ENCODE assay signal across 9 cellular contexts in genomic region chr13:113151745-113152707, GRCh38. TPM values are rescaled to one million over a fixed set of nuclear protein-coding genes. Genes with fewer than 3 reads are reported as not detected.
A peak's percentile ranks its signal among the peaks of the same experiment; 100 is the strongest.
DNase-seq lines count a peak whose midpoint lies in the region; ATAC-seq, FAIRE-seq and TF ChIP-seq lines count a peak whose summit lies in the region.
"Had no signal": no experiment of that assay in that cellular context is flagged by ENCODE, and none has a peak within 500 bp of the region (broad histone marks: within the 10 kb centered on the region; RNA-seq: fewer than 3 reads in every experiment).

No MANE protein-coding gene starts in this region.

- TF ChIP-seq CTCF in kidney (IDR thresholded peaks at IDR 0.05; ENCODE audit: borderline replicate concordance, extremely low read depth, insufficient read depth) (no peak), upper lobe of right lung (IDR thresholded peaks at IDR 0.05) (no peak)

- no peak overlapping the region for H3K27ac Mint-ChIP-seq in activated naive CD4-positive, alpha-beta T cell treated with anti-CD3 and anti-CD28 coated beads for 36 hours

- H3K9ac ChIP-seq in kidney (ENCODE audit: low read length in 2 of 2) = peak overlapping the region; percentile 72 to 87

- peak overlapping the region in 1 of 2 donors; percentile 74 for H3K27ac ChIP-seq in kidney (ENCODE audit: low read depth in 2 of 2, low read length in 2 of 2)
- H3K27ac ChIP-seq in upper lobe of right lung = no peak overlapping the region

- intact Hi-C loops in activated naive CD4-positive, alpha-beta T cell treated with anti-CD3 and anti-CD28 coated beads for 36 hours (cut with micrococcal nuclease) = loop anchor here (1.0 to 5.0 kb wide), 4 partner anchors 40 to 339 kb away; partner anchors contain the start of genes DCUN1D2, LAMP1 and PCID2
- intact Hi-C loops in kidney (cut with DNase I) (no loop called here), upper lobe of right lung (cut with DNase I) (no loop called here)

- no peak for FAIRE-seq in kidney (lab: Jason Lieb, UNC)

- peaks cover 1% of the 10 kb centered on the region for H3K36me3 Mint-ChIP-seq in activated naive CD4-positive, alpha-beta T cell treated with anti-CD3 and anti-CD28 coated beads for 36 hours (ENCODE audit: low read depth)

- H3K4me1 Mint-ChIP-seq in activated naive CD4-positive, alpha-beta T cell treated with anti-CD3 and anti-CD28 coated beads for 36 hours (ENCODE audit: low read depth) = peaks cover 17% of the 10 kb centered on the region

- H3K4me1 ChIP-seq in kidney (ENCODE audit: control insufficient read depth in 1 of 2, insufficient read depth in 1 of 2, low read depth in 1 of 2, low read length in 2 of 2) = peaks cover 0 to 20% of the 10 kb centered on the region in 2 donors
- H3K4me1 ChIP-seq in upper lobe of right lung = peaks cover 10% of the 10 kb centered on the region

- H3K27me3 ChIP-seq in upper lobe of right lung = no peaks in the 10 kb centered on the region

- ATAC-seq in upper lobe of right lung = no peak

- H3K9me3 ChIP-seq in kidney (ENCODE audit: control insufficient read depth in 1 of 2, low read length in 2 of 2) (no peaks in the 10 kb centered on the region), upper lobe of right lung (no peaks in the 10 kb centered on the region)

- peaks cover 9% of the 10 kb centered on the region for H3K9me3 Mint-ChIP-seq in activated naive CD4-positive, alpha-beta T cell treated with anti-CD3 and anti-CD28 coated beads for 36 hours

- peak; percentile 43 for DNase-seq in activated naive CD4-positive, alpha-beta T cell treated with anti-CD3 and anti-CD28 coated beads for 36 hours
- DNase-seq in activated naive CD4-positive, alpha-beta T cell (lab: John Stamatoyannopoulos, UW) = no peak
- peak; percentile 11 for DNase-seq in amniotic stem cell (lab: John Stamatoyannopoulos, UW)
- peak; percentile 77 for DNase-seq in kidney
- no peak for DNase-seq in upper lobe of right lung
- DNase-seq in iPS-NIHi7 (ENCODE audit: extremely low spot score) = no peak
- no peak for DNase-seq in NCI-H1930 (lab: John Stamatoyannopoulos, UW)
- DNase-seq in germinal center (ENCODE audit: low spot score) = no peak

- H3K4me3 ChIP-seq in kidney (ENCODE audit: low read length in 2 of 2) = peak overlapping the region; percentile 63 to 72
- H3K4me3 ChIP-seq in upper lobe of right lung = peak overlapping the region; percentile 55

- H3K36me3 ChIP-seq in kidney (ENCODE audit: control insufficient read depth in 1 of 2, insufficient read depth in 2 of 2, low read length in 2 of 2) = no peaks in the 10 kb centered on the region
- no peaks in the 10 kb centered on the region for H3K36me3 ChIP-seq in upper lobe of right lung

- peaks cover 4% of the 10 kb centered on the region for H3K27me3 Mint-ChIP-seq in activated naive CD4-positive, alpha-beta T cell treated with anti-CD3 and anti-CD28 coated beads for 36 hours (ENCODE audit: low read depth)

- peak overlapping the region; percentile 74 for H3K4me3 Mint-ChIP-seq in activated naive CD4-positive, alpha-beta T cell treated with anti-CD3 and anti-CD28 coated beads for 36 hours

- CTCF ChIA-PET in activated naive CD4-positive, alpha-beta T cell treated with anti-CD3 and anti-CD28 coated beads for 36 hours (lab: Charles Lee) = no interaction called here

RNA-seq across cellular contexts. Expression of gene PROZ, which starts 6.4 kb away (rescaled TPM):
- not detected for total RNA-seq in activated naive CD4-positive, alpha-beta T cell treated with anti-CD3 and anti-CD28 coated beads for 36 hours
- total RNA-seq in kidney (not detected), upper lobe of right lung (not detected)
- polyA plus RNA-seq in kidney (ENCODE audit: insufficient read depth, low read depth, low replicate concordance) = 20.0 TPM
- total RNA-seq: esophagus mucosa had no signal

RNA-seq across cellular contexts. Expression of gene F10, which starts 29.4 kb away (rescaled TPM):
- total RNA-seq in activated naive CD4-positive, alpha-beta T cell treated with anti-CD3 and anti-CD28 coated beads for 36 hours = not detected
- 5.1 TPM for total RNA-seq in kidney
- 6.8 TPM for polyA plus RNA-seq in kidney (ENCODE audit: insufficient read depth, low read depth, low replicate concordance)
- 7.9 TPM for total RNA-seq in upper lobe of right lung

RNA-seq across cellular contexts. Expression of gene F7, which starts 46.4 kb away (rescaled TPM):
- under 1 TPM; 0.35 to 0.62 TPM for total RNA-seq in activated naive CD4-positive, alpha-beta T cell treated with anti-CD3 and anti-CD28 coated beads for 36 hours
- 0.16 TPM for total RNA-seq in kidney
- 0.52 TPM for polyA plus RNA-seq in kidney (ENCODE audit: insufficient read depth, low read depth, low replicate concordance)
- 0.61 TPM for total RNA-seq in upper lobe of right lung
- total RNA-seq: esophagus mucosa had no signal

RNA-seq across cellular contexts. Expression of gene PCID2, which starts 56.4 kb away (rescaled TPM):
- total RNA-seq in activated naive CD4-positive, alpha-beta T cell treated with anti-CD3 and anti-CD28 coated beads for 36 hours = 10 to 100 TPM; 63.5 to 67.1 TPM
- total RNA-seq in kidney (34.9 TPM), upper lobe of right lung (41.5 TPM)
- polyA plus RNA-seq in kidney (ENCODE audit: insufficient read depth, low read depth, low replicate concordance) = 22.9 TPM

RNA-seq across cellular contexts. Expression of gene CUL4A, which starts 57.4 kb away (rescaled TPM):
- 10 to 100 TPM; 58.9 to 59.4 TPM for total RNA-seq in activated naive CD4-positive, alpha-beta T cell treated with anti-CD3 and anti-CD28 coated beads for 36 hours
- total RNA-seq in kidney = 62.5 TPM
- 26.5 TPM for polyA plus RNA-seq in kidney (ENCODE audit: insufficient read depth, low read depth, low replicate concordance)
- total RNA-seq in upper lobe of right lung = 57.0 TPM

Comparison
In these comparisons a context has a peak if more than half of its experiments do, and no peak if none do; other contexts are left out.
1. DNase-seq: peak in activated naive CD4-positive, alpha-beta T cell treated with anti-CD3 and anti-CD28 coated beads for 36 hours (single experiment), amniotic stem cell (single experiment) and kidney (single experiment); none in activated naive CD4-positive, alpha-beta T cell (0 of 4), upper lobe of right lung (single experiment), iPS-NIHi7 (single experiment), NCI-H1930 (0 of 2) and germinal center (single experiment).